1 cellular context compared by ENCODE assay signal in genomic region chr5:37014321-37014720, GRCh38.
TF ChIP-seq lines count a peak whose summit lies in the region.

No MANE protein-coding gene starts in this region.

TF ChIP-seq in HepG2, 621 proteins besides CTCF, POLR2A, EP300 and RAD21 (continued from another document):
- TF ChIP-seq ZNF281 (CRISPR knock-in tag; IDR thresholded peaks at IDR 0.05; ENCODE audit: borderline replicate concordance) (no peak), SPEN (CRISPR knock-in tag; IDR thresholded peaks at IDR 0.05; ENCODE audit: low read depth) (no peak), MAFF (IDR thresholded peaks at IDR 0.05; ENCODE audit: low read depth, low read length) (peak; percentile 70; the same call in 1 of the 2 replicates)
